Comparison of ENCODE assay signal across 28 cellular contexts in the genomic region with DNA sequence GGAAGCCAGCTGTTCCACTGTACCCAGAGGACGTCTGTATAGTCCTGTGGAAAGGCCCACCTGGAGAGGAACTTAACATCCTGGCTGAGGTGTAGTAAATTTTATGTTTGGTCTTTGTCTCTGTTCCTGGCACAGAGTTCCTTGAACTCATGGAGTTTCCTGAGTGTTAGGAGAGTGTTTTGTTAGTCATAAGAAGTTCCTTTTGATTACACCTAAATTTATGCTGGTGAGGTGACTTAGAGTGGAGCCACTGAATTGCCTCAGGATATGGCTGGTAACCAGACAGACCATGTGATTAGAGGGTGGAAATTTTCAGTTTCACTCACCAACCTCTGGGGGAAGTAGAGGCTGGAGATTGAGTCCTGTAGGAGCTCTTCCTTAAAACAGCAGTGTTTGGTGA. TPM values are rescaled to one million over a fixed set of nuclear protein-coding genes. Genes with fewer than 3 reads are reported as not detected.
DNase-seq lines count a peak whose midpoint lies in the region; ATAC-seq, FAIRE-seq and TF ChIP-seq lines count a peak whose summit lies in the region.
"Had no signal": no experiment of that assay in that cellular context is flagged by ENCODE, and none has a peak within 500 bp of the region (broad histone marks: within the 10 kb centered on the region; RNA-seq: fewer than 3 reads in every experiment).

No MANE protein-coding gene starts in this region.

- no peak overlapping the region for H2AFZ ChIP-seq in astrocyte (ENCODE audit: low read depth, low read length)
- H2AFZ ChIP-seq: neural progenitor cell had no signal

- peak overlapping the region; percentile 20 for H3K27ac Mint-ChIP-seq in astrocyte (ENCODE audit: unreplicated experiment)
- no peak overlapping the region for H3K27ac Mint-ChIP-seq in activated naive CD4-positive, alpha-beta T cell treated with anti-CD3 and anti-CD28 coated beads for 36 hours
- H3K27ac Mint-ChIP-seq: activated naive CD8-positive, alpha-beta T cell treated with anti-CD3 and anti-CD28 coated beads for 36 hours; activated T-helper 17 cell treated with anti-CD3 and anti-CD28 coated beads, Interleukin-2, amount 50 U/mL, for 72 hours; CD14-positive monocyte; neural progenitor cell; T-helper 1 cell treated with Interleukin-12 subunit alpha and Interleukin-12 subunit beta and Interleukin-4 antibody, amounts not matched to agents 30 μg/mL and 1 μg/mL, for 36 hours had no signal

- CTCF ChIA-PET in activated naive CD4-positive, alpha-beta T cell treated with anti-CD3 and anti-CD28 coated beads for 36 hours (lab: Charles Lee): no interaction called here

- peaks cover 2% of the 10 kb centered on the region for H3K9me3 Mint-ChIP-seq in astrocyte (ENCODE audit: unreplicated experiment)
- H3K9me3 Mint-ChIP-seq in activated naive CD4-positive, alpha-beta T cell treated with anti-CD3 and anti-CD28 coated beads for 36 hours: no peaks in the 10 kb centered on the region
- H3K9me3 Mint-ChIP-seq in activated T-cell treated with anti-CD3 and anti-CD28 coated beads, Interleukin-2, amount 50 U/mL, for 4 hours: no peaks in the 10 kb centered on the region
- H3K9me3 Mint-ChIP-seq: activated naive CD8-positive, alpha-beta T cell treated with anti-CD3 and anti-CD28 coated beads for 36 hours; activated T-helper 17 cell treated with anti-CD3 and anti-CD28 coated beads, Interleukin-2, amount 50 U/mL, for 72 hours; T-helper 1 cell treated with Interleukin-12 subunit alpha and Interleukin-12 subunit beta and Interleukin-4 antibody, amounts not matched to agents 30 μg/mL and 1 μg/mL, for 36 hours had no signal

- H3K36me3 ChIP-seq in astrocyte (ENCODE audit: insufficient read depth, low read length): no peaks in the 10 kb centered on the region
- H3K36me3 ChIP-seq: neural progenitor cell, SJSA1 had no signal

- peaks cover 9% of the 10 kb centered on the region for H3K4me1 ChIP-seq in astrocyte (ENCODE audit: insufficient read depth, low read length)
- H3K4me1 ChIP-seq: neural progenitor cell had no signal

- TF ChIP-seq CTCF in D721Med (IDR thresholded peaks at IDR 0.05; ENCODE audit: insufficient read depth, missing control alignments): no peak
- no peak for TF ChIP-seq CTCF in astrocyte (IDR thresholded peaks at IDR 0.05; ENCODE audit: insufficient read depth, low read depth, low read length)

- no peak for ATAC-seq in activated T-cell treated with anti-CD3 and anti-CD28 coated beads, Interleukin-2, amount 50 U/mL, for 4 hours
- ATAC-seq: activated T-helper 17 cell treated with anti-CD3 and anti-CD28 coated beads, Interleukin-2, amount 50 U/mL, for 72 hours; psoas muscle had no signal

- FAIRE-seq in D721Med (lab: Jason Lieb, UNC): peak; percentile 84
- peak; percentile 45 for FAIRE-seq in astrocyte (lab: Jason Lieb, UNC)
- FAIRE-seq: G401.6, GM18507 had no signal

- H3K27me3 ChIP-seq in astrocyte (ENCODE audit: insufficient read depth, low read length): no peaks in the 10 kb centered on the region
- H3K27me3 ChIP-seq: neural progenitor cell, SJSA1 had no signal

- H3K27ac ChIP-seq in astrocyte (ENCODE audit: low read depth, low read length): no peak overlapping the region
- H3K27ac ChIP-seq: HL-60, neural progenitor cell, psoas muscle, SJSA1 had no signal

- no peaks in the 10 kb centered on the region for H3K9me3 ChIP-seq in astrocyte (ENCODE audit: insufficient read depth, low read depth, low read length)
- H3K9me3 ChIP-seq: psoas muscle, SJSA1 had no signal

- H4K20me1 ChIP-seq in astrocyte (ENCODE audit: insufficient read depth, low read length): peaks cover 17% of the 10 kb centered on the region

- DNase-seq in D721Med (ENCODE audit: insufficient read length, low spot score) (no peak), M059J (ENCODE audit: low read depth) (peak; percentile 90), astrocyte (ENCODE audit: low read depth) (no peak), glomerular endothelial cell (ENCODE audit: extremely low read depth, low read depth, low spot score) (peak; percentile 22), T-helper 9 cell (no peak), NCI-H2107 (lab: John Stamatoyannopoulos, UW) (no peak)
- no peak for DNase-seq in activated naive CD4-positive, alpha-beta T cell treated with anti-CD3 and anti-CD28 coated beads for 36 hours
- no peak for DNase-seq in activated T-cell treated with anti-CD3 and anti-CD28 coated beads, Interleukin-2, amount 50 U/mL, for 4 hours
- DNase-seq: activated CD4-positive, alpha-beta T cell treated with anti-CD3 and anti-CD28 coated beads, Interleukin-2, amount 50 U/mL, for 1 hour; activated naive CD8-positive, alpha-beta T cell treated with anti-CD3 and anti-CD28 coated beads for 36 hours; DMS 273 treated with DMSO at 0.1 percent for 48 hours; effector memory CD4-positive, alpha-beta T cell; HCEC 1CT; NCI-H146; NCI-H2171 treated with DMSO at 0.1 percent for 48 hours; NCI-H526 treated with DMSO at 0.1 percent for 48 hours; psoas muscle; stimulated activated CD4-positive, alpha-beta T cell treated with anti-CD3 and anti-CD28 coated beads, Interleukin-2, amount 100 ng/mL, for 24 hours; stimulated activated naive CD4-positive, alpha-beta T cell had no signal

- H3K9ac ChIP-seq in astrocyte (ENCODE audit: low read length): no peak overlapping the region
- H3K9ac ChIP-seq: neural progenitor cell had no signal

- no peak overlapping the region for H3K4me3 ChIP-seq in astrocyte (ENCODE audit: insufficient read depth, low read depth, low read length)
- H3K4me3 ChIP-seq: neural progenitor cell, psoas muscle, SJSA1, skin epidermis had no signal

- no peaks in the 10 kb centered on the region for H3K27me3 Mint-ChIP-seq in astrocyte (ENCODE audit: low read depth, unreplicated experiment)
- H3K27me3 Mint-ChIP-seq in activated naive CD4-positive, alpha-beta T cell treated with anti-CD3 and anti-CD28 coated beads for 36 hours (ENCODE audit: low read depth): no peaks in the 10 kb centered on the region
- H3K27me3 Mint-ChIP-seq in activated T-cell treated with anti-CD3 and anti-CD28 coated beads, Interleukin-2, amount 50 U/mL, for 4 hours (ENCODE audit: low read depth): no peaks in the 10 kb centered on the region
- H3K27me3 Mint-ChIP-seq: activated naive CD8-positive, alpha-beta T cell treated with anti-CD3 and anti-CD28 coated beads for 36 hours; activated T-helper 17 cell treated with anti-CD3 and anti-CD28 coated beads, Interleukin-2, amount 50 U/mL, for 72 hours had no signal

- H3K36me3 Mint-ChIP-seq in astrocyte (ENCODE audit: low read depth, unreplicated experiment): no peaks in the 10 kb centered on the region
- no peaks in the 10 kb centered on the region for H3K36me3 Mint-ChIP-seq in activated naive CD4-positive, alpha-beta T cell treated with anti-CD3 and anti-CD28 coated beads for 36 hours (ENCODE audit: low read depth)
- H3K36me3 Mint-ChIP-seq in activated T-cell treated with anti-CD3 and anti-CD28 coated beads, Interleukin-2, amount 50 U/mL, for 4 hours (ENCODE audit: insufficient read depth): no peaks in the 10 kb centered on the region
- H3K36me3 Mint-ChIP-seq: activated naive CD8-positive, alpha-beta T cell treated with anti-CD3 and anti-CD28 coated beads for 36 hours; CD14-positive monocyte had no signal

- no peak overlapping the region for H3K4me3 Mint-ChIP-seq in astrocyte (ENCODE audit: unreplicated experiment)
- no peak overlapping the region for H3K4me3 Mint-ChIP-seq in activated naive CD4-positive, alpha-beta T cell treated with anti-CD3 and anti-CD28 coated beads for 36 hours
- no peak overlapping the region for H3K4me3 Mint-ChIP-seq in activated T-cell treated with anti-CD3 and anti-CD28 coated beads, Interleukin-2, amount 50 U/mL, for 4 hours
- H3K4me3 Mint-ChIP-seq: activated naive CD8-positive, alpha-beta T cell treated with anti-CD3 and anti-CD28 coated beads for 36 hours; activated T-helper 17 cell treated with anti-CD3 and anti-CD28 coated beads, Interleukin-2, amount 50 U/mL, for 72 hours; CD14-positive monocyte; neural progenitor cell; T-helper 1 cell treated with Interleukin-12 subunit alpha and Interleukin-12 subunit beta and Interleukin-4 antibody, amounts not matched to agents 30 μg/mL and 1 μg/mL, for 36 hours had no signal

- intact Hi-C loops in activated naive CD4-positive, alpha-beta T cell treated with anti-CD3 and anti-CD28 coated beads for 36 hours (cut with micrococcal nuclease): no loop called here

- H3K79me2 ChIP-seq in astrocyte (ENCODE audit: insufficient read depth, low read length): peaks cover 78% of the 10 kb centered on the region

- no peak overlapping the region for H3K4me2 ChIP-seq in astrocyte (ENCODE audit: low read length)
- H3K4me2 ChIP-seq: neural progenitor cell had no signal

- H3K4me1 Mint-ChIP-seq in astrocyte (ENCODE audit: low read depth, unreplicated experiment): peaks cover 15% of the 10 kb centered on the region
- H3K4me1 Mint-ChIP-seq in activated naive CD4-positive, alpha-beta T cell treated with anti-CD3 and anti-CD28 coated beads for 36 hours (ENCODE audit: low read depth): no peaks in the 10 kb centered on the region
- no peaks in the 10 kb centered on the region for H3K4me1 Mint-ChIP-seq in activated T-cell treated with anti-CD3 and anti-CD28 coated beads, Interleukin-2, amount 50 U/mL, for 4 hours (ENCODE audit: low read depth)
- H3K4me1 Mint-ChIP-seq: activated naive CD8-positive, alpha-beta T cell treated with anti-CD3 and anti-CD28 coated beads for 36 hours; activated T-helper 17 cell treated with anti-CD3 and anti-CD28 coated beads, Interleukin-2, amount 50 U/mL, for 72 hours; CD14-positive monocyte had no signal

RNA-seq across cellular contexts. Expression of a gene that starts 57.9 kb away (rescaled TPM):
- 9.7 and 14.8 TPM in 2 replicates for total RNA-seq in M059J (2014; rRNA removed; shearing (Covaris generic))
- total RNA-seq in astrocyte (44.2 and 45.3 TPM in 2 replicates), glomerular endothelial cell (30.2 and 35.9 TPM in 2 replicates)
- total RNA-seq in activated naive CD4-positive, alpha-beta T cell treated with anti-CD3 and anti-CD28 coated beads for 36 hours: not detected
- total RNA-seq in activated T-cell treated with anti-CD3 and anti-CD28 coated beads, Interleukin-2, amount 50 U/mL, for 4 hours: under 1 TPM; 0.03 to 0.15 (median 0.08) TPM
- total RNA-seq: activated naive CD8-positive, alpha-beta T cell treated with anti-CD3 and anti-CD28 coated beads for 36 hours had no signal

Comparison
In these comparisons a context has a peak if more than half of its experiments do, and no peak if none do; other contexts are left out.
1. DNase-seq: peak in M059J (single experiment) and glomerular endothelial cell (single experiment); none in D721Med (single experiment), astrocyte (single experiment), T-helper 9 cell (single experiment), activated naive CD4-positive, alpha-beta T cell treated with anti-CD3 and anti-CD28 coated beads for 36 hours (single experiment), activated T-cell treated with anti-CD3 and anti-CD28 coated beads, Interleukin-2, amount 50 U/mL, for 4 hours (single experiment) and NCI-H2107 (single experiment).